ENCODE assay signal across 8 cellular contexts in genomic region chr17:63775420-63775819, GRCh38. TPM values are rescaled to one million over a fixed set of nuclear protein-coding genes. Genes with fewer than 3 reads are reported as not detected.
DNase-seq lines count a peak whose midpoint lies in the region; ATAC-seq and TF ChIP-seq lines count a peak whose summit lies in the region.

No MANE protein-coding gene starts in this region.

- H3K4me1 ChIP-seq in Caco-2 (no peaks in the 10 kb centered on the region; the same call in 1 of the 2 replicates), OCI-LY3 (ENCODE audit: low read length) (peaks cover 22% of the 10 kb centered on the region), neutrophil (ENCODE audit: control insufficient read depth in 1 of 2, insufficient read depth in 1 of 2, low read depth in 1 of 2, low read length in 1 of 2) (peaks cover 45 to 47% of the 10 kb centered on the region in 2 experiments)

- peak overlapping the region; percentile 100 for H3K4me2 ChIP-seq in OCI-LY3 (ENCODE audit: low read length)

- CTCF ChIA-PET in Caco-2 (lab: Charles Lee), result interaction anchor here (0.7 to 1.6 kb wide), 3 partner anchors 34 to 350 kb away, joined by 3 to 19 read pairs (median 3); no protein-coding TSS in a partner anchor

- H3K9ac ChIP-seq in OCI-LY3 (ENCODE audit: low read length), result peak overlapping the region; percentile 96

- H3K4me3 Mint-ChIP-seq in Caco-2 (ENCODE audit: unreplicated experiment) (peak overlapping the region; percentile 76), endothelial cell (ENCODE audit: unreplicated experiment) (peak overlapping the region; percentile 99)

- H3K36me3 ChIP-seq in Caco-2 (ENCODE audit: control insufficient read depth, insufficient read depth, low read length) (peaks cover 3% of the 10 kb centered on the region; the same call in 1 of the 2 replicates), OCI-LY3 (replicated peaks; ENCODE audit: low read depth, low read length) (peaks cover 42% of the 10 kb centered on the region), neutrophil (no peaks in the 10 kb centered on the region)

- H3K4me3 ChIP-seq in Caco-2 (ENCODE audit: low read depth, low read length), result peak overlapping the region; percentile 82
- H3K4me3 ChIP-seq in OCI-LY3 (ENCODE audit: low read length), result peak overlapping the region; percentile 88
- H3K4me3 ChIP-seq in neutrophil (ENCODE audit: low read depth in 1 of 2, low read length in 1 of 2), result peak overlapping the region; percentile 85 to 92

- H3K9me3 ChIP-seq in Caco-2 (no peaks in the 10 kb centered on the region), OCI-LY3 (ENCODE audit: insufficient read depth, low read length) (no peaks in the 10 kb centered on the region), neutrophil (no peaks in the 10 kb centered on the region)

- POLR2A ChIA-PET in Caco-2 (lab: Charles Lee), result interaction anchor here (0.6 to 1.4 kb wide), 5 partner anchors 33 to 198 kb away, joined by 3 to 4 read pairs (median 3); partner anchors contain the start of genes MAP3K3 and PSMC5

- no peaks in the 10 kb centered on the region for H3K27me3 Mint-ChIP-seq in Caco-2 (ENCODE audit: insufficient read depth, unreplicated experiment)
- H3K27me3 Mint-ChIP-seq in endothelial cell (ENCODE audit: unreplicated experiment), result peaks cover 9% of the 10 kb centered on the region

- BruUV-seq in Caco-2 (replicated peaks; lab: Mats Ljungman, UMichigan), result no TSS peak

- H3K4me1 Mint-ChIP-seq in Caco-2 (ENCODE audit: low read depth, unreplicated experiment), result peaks cover 18% of the 10 kb centered on the region
- H3K4me1 Mint-ChIP-seq in endothelial cell (ENCODE audit: unreplicated experiment), result peaks cover 26% of the 10 kb centered on the region

- DNase-seq in Caco-2 (no peak), endothelial cell (ENCODE audit: low spot score) (no peak), H4 (ENCODE audit: low spot score) (no peak), NCI-H2196 treated with DMSO at 0.1 percent for 48 hours (lab: John Stamatoyannopoulos, UW; ENCODE audit: unreplicated experiment) (no peak)

- TF ChIP-seq CTCF in Caco-2 (IDR thresholded peaks at IDR 0.05; ENCODE audit: insufficient read depth in 1 of 2, low read depth in 1 of 2, low read length in 1 of 2, severe bottlenecking in 1 of 2, unreplicated experiment in 1 of 2) (no peak), OCI-LY3 (IDR thresholded peaks at IDR 0.05; ENCODE audit: low read depth, low read length) (no peak), endothelial cell (IDR thresholded peaks at IDR 0.05; ENCODE audit: unreplicated experiment) (no peak), neutrophil (IDR thresholded peaks at IDR 0.05) (no peak)

- H3K9me3 Mint-ChIP-seq in Caco-2 (ENCODE audit: unreplicated experiment), result peaks cover 2% of the 10 kb centered on the region
- no peaks in the 10 kb centered on the region for H3K9me3 Mint-ChIP-seq in endothelial cell (ENCODE audit: unreplicated experiment)

- H3K27ac ChIP-seq in OCI-LY3 (ENCODE audit: low read length) (peak overlapping the region; percentile 97), neutrophil (peak overlapping the region; percentile 95)

- H3K27me3 ChIP-seq in Caco-2 (replicated peaks; ENCODE audit: control insufficient read depth, insufficient read depth, low read length), result no peaks in the 10 kb centered on the region
- H3K27me3 ChIP-seq in OCI-LY3 (ENCODE audit: low read depth, low read length), result no peaks in the 10 kb centered on the region
- H3K27me3 ChIP-seq in neutrophil, result no peaks in the 10 kb centered on the region

- intact Hi-C loops in Caco-2 (cut with micrococcal nuclease; ENCODE audit: unreplicated experiment), result loop anchor here (2.0 kb wide), 1 partner anchor 67 kb away; the partner anchor contains the start of gene SMARCD2

- ATAC-seq in HG03196 (IDR thresholded peaks at IDR 0.05; ENCODE audit: unreplicated experiment), result no peak
- ATAC-seq in esophagus mucosa, result no peak

- peaks cover 93% of the 10 kb centered on the region for H3K79me2 ChIP-seq in OCI-LY3 (ENCODE audit: low read length)

- H3K36me3 Mint-ChIP-seq in Caco-2 (ENCODE audit: insufficient read depth, unreplicated experiment) (peaks cover 86% of the 10 kb centered on the region), endothelial cell (ENCODE audit: low read depth, unreplicated experiment) (peaks cover 12% of the 10 kb centered on the region)

- peaks cover 55% of the 10 kb centered on the region for H4K20me1 ChIP-seq in OCI-LY3 (ENCODE audit: insufficient read depth, low read length)

- peak overlapping the region; percentile 100 for H3K27ac Mint-ChIP-seq in Caco-2 (ENCODE audit: unreplicated experiment)
- peak overlapping the region; percentile 94 for H3K27ac Mint-ChIP-seq in endothelial cell (ENCODE audit: unreplicated experiment)

- no peak overlapping the region for H2AFZ ChIP-seq in OCI-LY3 (ENCODE audit: low read depth, low read length)

RNA-seq across cellular contexts. Expression of gene DDX42, which starts 1.4 kb away (rescaled TPM):
- 179 and 183 TPM in 2 replicates for total RNA-seq in Caco-2 (2022)
- 110 TPM for total RNA-seq in endothelial cell (ENCODE audit: unreplicated experiment)
- 21.0 and 30.5 TPM in 2 replicates for total RNA-seq in H4 (2014; rRNA removed; shearing (Covaris generic))
- 56.1 TPM for total RNA-seq in esophagus mucosa

RNA-seq across cellular contexts. Expression of gene CCDC47, which starts 2.0 kb away (rescaled TPM):
- total RNA-seq in Caco-2 (2022) (125 and 129 TPM in 2 replicates), endothelial cell (ENCODE audit: unreplicated experiment) (58.0 TPM), esophagus mucosa (50.6 TPM)
- total RNA-seq in H4 (2014; rRNA removed; shearing (Covaris generic)), result 50.4 and 69.3 TPM in 2 replicates

RNA-seq across cellular contexts. Expression of gene STRADA, which starts 33.8 kb away (rescaled TPM):
- total RNA-seq in Caco-2 (2022) (23.4 and 24.7 TPM in 2 replicates), endothelial cell (ENCODE audit: unreplicated experiment) (51.8 TPM), esophagus mucosa (22.2 TPM)
- total RNA-seq in H4 (2014; rRNA removed; shearing (Covaris generic)), result 18.5 and 19.9 TPM in 2 replicates

RNA-seq across cellular contexts. Expression of gene PSMC5, which starts 51.8 kb away (rescaled TPM):
- total RNA-seq in Caco-2 (2022) (197 TPM in 2 replicates), endothelial cell (ENCODE audit: unreplicated experiment) (124 TPM), esophagus mucosa (102 TPM)
- 64.8 and 71.7 TPM in 2 replicates for total RNA-seq in H4 (2014; rRNA removed; shearing (Covaris generic))

RNA-seq across cellular contexts. Expression of gene FTSJ3, which starts 52.0 kb away (rescaled TPM):
- total RNA-seq in Caco-2 (2022) (75.9 and 76.3 TPM in 2 replicates), endothelial cell (ENCODE audit: unreplicated experiment) (48.6 TPM), esophagus mucosa (18.7 TPM)
- 95.5 and 124 TPM in 2 replicates for total RNA-seq in H4 (2014; rRNA removed; shearing (Covaris generic))
